ENCODE assay signal across 14 cellular contexts in genomic region chr2:134260726-134261125, GRCh38. TPM values are rescaled to one million over a fixed set of nuclear protein-coding genes. Genes with fewer than 3 reads are reported as not detected.
DNase-seq lines count a peak whose midpoint lies in the region; ATAC-seq and TF ChIP-seq lines count a peak whose summit lies in the region.
"Had no signal": no experiment of that assay in that cellular context is flagged by ENCODE, and none has a peak within 500 bp of the region (broad histone marks: within the 10 kb centered on the region; RNA-seq: fewer than 3 reads in every experiment).

No MANE protein-coding gene starts in this region.

- peaks cover 29% of the 10 kb centered on the region for H3F3A ChIP-seq in DOHH2 (ENCODE audit: control insufficient read depth, insufficient read depth)

- H3K4me1 Mint-ChIP-seq in T-helper 17 cell = peaks cover 60% of the 10 kb centered on the region
- peaks cover 41% of the 10 kb centered on the region for H3K4me1 Mint-ChIP-seq in activated T-helper 1 cell treated with anti-CD3 and anti-CD28 coated beads, Interleukin-12 subunit alpha, Interleukin-12 subunit beta, Interleukin-2, Interleukin-4 antibody, amounts not matched to agents 30 ng/mL and 10 ng/mL and 1 ng/mL, durations not matched to agents 14 hours and 24 hours and 36 hours (ENCODE audit: low read depth)

- 48% methylated on average over 2 of the region's 2 CpGs for WGBS in prostate gland

- no peaks in the 10 kb centered on the region for H3K27me3 Mint-ChIP-seq in T-helper 17 cell
- peaks cover 17% of the 10 kb centered on the region for H3K27me3 Mint-ChIP-seq in activated T-helper 1 cell treated with anti-CD3 and anti-CD28 coated beads, Interleukin-12 subunit alpha, Interleukin-12 subunit beta, Interleukin-2, Interleukin-4 antibody, amounts not matched to agents 30 ng/mL and 10 ng/mL and 1 ng/mL, durations not matched to agents 14 hours and 24 hours and 36 hours (ENCODE audit: insufficient read depth)
- H3K27me3 Mint-ChIP-seq: central memory CD8-positive, alpha-beta T cell had no signal

- no peaks in the 10 kb centered on the region for H4K20me1 ChIP-seq in DOHH2 (ENCODE audit: control insufficient read depth, insufficient read depth, low read depth, low read length)

- ATAC-seq in T-helper 17 cell = no peak

- H3K4me1 ChIP-seq in DOHH2 (ENCODE audit: control insufficient read depth, low read length) (peaks cover 97% of the 10 kb centered on the region), skeletal muscle tissue (ENCODE audit: control insufficient read depth in 3 of 3, insufficient read depth in 3 of 3, low read length in 3 of 3) (peaks cover 15 to 28% (median 18%) of the 10 kb centered on the region in 3 donors), BE2C (no peaks in the 10 kb centered on the region), prostate gland (replicated peaks) (peaks cover 4% of the 10 kb centered on the region)

- H3K79me2 ChIP-seq in DOHH2 (ENCODE audit: control insufficient read depth, low read length) = peaks cover 86% of the 10 kb centered on the region

- H3K36me3 Mint-ChIP-seq in T-helper 17 cell (ENCODE audit: low read depth) = no peaks in the 10 kb centered on the region
- peaks cover 5% of the 10 kb centered on the region for H3K36me3 Mint-ChIP-seq in activated T-helper 1 cell treated with anti-CD3 and anti-CD28 coated beads, Interleukin-12 subunit alpha, Interleukin-12 subunit beta, Interleukin-2, Interleukin-4 antibody, amounts not matched to agents 30 ng/mL and 10 ng/mL and 1 ng/mL, durations not matched to agents 14 hours and 24 hours and 36 hours (ENCODE audit: low read depth)

- DNase-seq in T-helper 17 cell (no peak), foreskin fibroblast (peak; percentile 92 to 95), retina (no peak), BE2C (no peak), prostate gland (ENCODE audit: low spot score) (no peak)
- DNase-seq in activated T-helper 1 cell treated with anti-CD3 and anti-CD28 coated beads, Interleukin-12 subunit alpha, Interleukin-12 subunit beta, Interleukin-2, Interleukin-4 antibody, amounts not matched to agents 30 ng/mL and 10 ng/mL and 1 ng/mL, durations not matched to agents 14 hours and 24 hours and 36 hours (ENCODE audit: low spot score) = no peak
- DNase-seq: DMS53, hippocampal formation, NCI-H2081, pancreas had no signal

- peak overlapping the region; percentile 78 for H3K4me3 Mint-ChIP-seq in T-helper 17 cell
- H3K4me3 Mint-ChIP-seq in activated T-helper 1 cell treated with anti-CD3 and anti-CD28 coated beads, Interleukin-12 subunit alpha, Interleukin-12 subunit beta, Interleukin-2, Interleukin-4 antibody, amounts not matched to agents 30 ng/mL and 10 ng/mL and 1 ng/mL, durations not matched to agents 14 hours and 24 hours and 36 hours = no peak overlapping the region
- H3K4me3 Mint-ChIP-seq: central memory CD8-positive, alpha-beta T cell had no signal

- H3K36me3 ChIP-seq in DOHH2 (ENCODE audit: control insufficient read depth, low read length) (peaks cover 32% of the 10 kb centered on the region), skeletal muscle tissue (ENCODE audit: control insufficient read depth in 3 of 3, insufficient read depth in 3 of 3, low read length in 3 of 3) (no peaks in the 10 kb centered on the region), BE2C (no peaks in the 10 kb centered on the region), prostate gland (no peaks in the 10 kb centered on the region)
- H3K36me3 ChIP-seq: pancreas, SJSA1 had no signal

- no peaks in the 10 kb centered on the region for H3K27me3 ChIP-seq in DOHH2 (ENCODE audit: control insufficient read depth, low read length)
- peaks cover 0 to 3% (median 2%) of the 10 kb centered on the region in 3 donors for H3K27me3 ChIP-seq in skeletal muscle tissue (ENCODE audit: control insufficient read depth in 3 of 3, insufficient read depth in 3 of 3, low read length in 3 of 3)
- no peaks in the 10 kb centered on the region for H3K27me3 ChIP-seq in BE2C
- no peaks in the 10 kb centered on the region for H3K27me3 ChIP-seq in prostate gland (replicated peaks; ENCODE audit: insufficient read depth)
- H3K27me3 ChIP-seq: pancreas, SJSA1 had no signal

- H3K9me3 ChIP-seq in DOHH2 (ENCODE audit: control insufficient read depth, insufficient read depth, low read length) = no peaks in the 10 kb centered on the region
- no peaks in the 10 kb centered on the region for H3K9me3 ChIP-seq in T-helper 17 cell (ENCODE audit: control insufficient read depth, low read length, poor library complexity, severe bottlenecking)
- H3K9me3 ChIP-seq in skeletal muscle tissue (ENCODE audit: control insufficient read depth in 3 of 3, low read length in 3 of 3) = no peaks in the 10 kb centered on the region
- no peaks in the 10 kb centered on the region for H3K9me3 ChIP-seq in BE2C
- H3K9me3 ChIP-seq in prostate gland = no peaks in the 10 kb centered on the region
- H3K9me3 ChIP-seq: pancreas, SJSA1 had no signal

- H3K4me3 ChIP-seq in DOHH2 (ENCODE audit: low read length) (peak overlapping the region; percentile 66), foreskin fibroblast (ENCODE audit: low read depth in 1 of 2, low read length in 2 of 2) (no peak overlapping the region), skeletal muscle tissue (ENCODE audit: low read length in 3 of 3) (no peak overlapping the region), BE2C (ENCODE audit: low read depth, low read length) (no peak overlapping the region), prostate gland (no peak overlapping the region)
- H3K4me3 ChIP-seq: pancreas, SJSA1 had no signal

- H3K9ac ChIP-seq in skeletal muscle tissue (ENCODE audit: low read depth in 1 of 3, low read length in 3 of 3) = no peak overlapping the region

- TF ChIP-seq CTCF in DOHH2 (IDR thresholded peaks at IDR 0.05; ENCODE audit: low read depth, low read length, poor library complexity, severe bottlenecking) (no peak), foreskin fibroblast (IDR thresholded peaks at IDR 0.05; ENCODE audit: low read depth, low read length) (no peak), BE2C (IDR thresholded peaks at IDR 0.05; ENCODE audit: low read depth, low read length) (no peak), prostate gland (IDR thresholded peaks at IDR 0.05) (no peak)

- peak overlapping the region; percentile 90 for H3K27ac Mint-ChIP-seq in T-helper 17 cell
- H3K27ac Mint-ChIP-seq in activated T-helper 1 cell treated with anti-CD3 and anti-CD28 coated beads, Interleukin-12 subunit alpha, Interleukin-12 subunit beta, Interleukin-2, Interleukin-4 antibody, amounts not matched to agents 30 ng/mL and 10 ng/mL and 1 ng/mL, durations not matched to agents 14 hours and 24 hours and 36 hours = no peak overlapping the region

- H3K27ac ChIP-seq in DOHH2 (ENCODE audit: low read depth, low read length) = peak overlapping the region; percentile 91
- peak overlapping the region; percentile 8 for H3K27ac ChIP-seq in skeletal muscle tissue (ENCODE audit: low read depth, low read length)
- peak overlapping the region in 1 of 2 donors; percentile 0 for H3K27ac ChIP-seq in prostate gland
- H3K27ac ChIP-seq: pancreas, SJSA1 had no signal

- H3K9me3 Mint-ChIP-seq in activated T-helper 1 cell treated with anti-CD3 and anti-CD28 coated beads, Interleukin-12 subunit alpha, Interleukin-12 subunit beta, Interleukin-2, Interleukin-4 antibody, amounts not matched to agents 30 ng/mL and 10 ng/mL and 1 ng/mL, durations not matched to agents 14 hours and 24 hours and 36 hours = no peaks in the 10 kb centered on the region
- H3K9me3 Mint-ChIP-seq: central memory CD8-positive, alpha-beta T cell had no signal

- peak overlapping the region; percentile 86 for H3K4me2 ChIP-seq in DOHH2 (ENCODE audit: low read length)

- intact Hi-C loops in activated T-helper 1 cell treated with anti-CD3 and anti-CD28 coated beads, Interleukin-12 subunit alpha, Interleukin-12 subunit beta, Interleukin-2, Interleukin-4 antibody, amounts not matched to agents 30 ng/mL and 10 ng/mL and 1 ng/mL, durations not matched to agents 14 hours and 24 hours and 36 hours (cut with micrococcal nuclease) = no loop called here
- intact Hi-C loops in prostate gland (cut with DNase I) = no loop called here

- no peak for TF ChIP-seq POLR2A in prostate gland (IDR thresholded peaks at IDR 0.05)

- no peaks in the 10 kb centered on the region for H3K9me2 ChIP-seq in DOHH2 (replicated peaks; ENCODE audit: control insufficient read depth, low read length)

RNA-seq across cellular contexts. Expression of gene MGAT5, which starts 6.9 kb away (rescaled TPM):
- 100 to 1,000 TPM; 120 to 127 TPM for total RNA-seq in T-helper 17 cell
- total RNA-seq in skeletal muscle tissue = 37.6 TPM
- total RNA-seq in activated T-helper 1 cell treated with anti-CD3 and anti-CD28 coated beads, Interleukin-12 subunit alpha, Interleukin-12 subunit beta, Interleukin-2, Interleukin-4 antibody, amounts not matched to agents 30 ng/mL and 10 ng/mL and 1 ng/mL, durations not matched to agents 14 hours and 24 hours and 36 hours = 25.8 and 26.2 TPM in 2 replicates
- 20.4 TPM for polyA plus RNA-seq in BE2C (2012; ENCODE audit: insufficient read depth, insufficient read length, low read depth)
- total RNA-seq in prostate gland = 10 to 100 TPM; 20.1 to 83.2 TPM

Comparison
In these comparisons a context has a peak if more than half of its experiments do, and no peak if none do; other contexts are left out.
1. DNase-seq: peak in foreskin fibroblast (2 of 2); none in T-helper 17 cell (0 of 3), activated T-helper 1 cell treated with anti-CD3 and anti-CD28 coated beads, Interleukin-12 subunit alpha, Interleukin-12 subunit beta, Interleukin-2, Interleukin-4 antibody, amounts not matched to agents 30 ng/mL and 10 ng/mL and 1 ng/mL, durations not matched to agents 14 hours and 24 hours and 36 hours (single experiment), retina (single experiment), BE2C (single experiment) and prostate gland (single experiment).